Comparison of ENCODE assay signal across 11 cellular contexts in the genomic region with DNA sequence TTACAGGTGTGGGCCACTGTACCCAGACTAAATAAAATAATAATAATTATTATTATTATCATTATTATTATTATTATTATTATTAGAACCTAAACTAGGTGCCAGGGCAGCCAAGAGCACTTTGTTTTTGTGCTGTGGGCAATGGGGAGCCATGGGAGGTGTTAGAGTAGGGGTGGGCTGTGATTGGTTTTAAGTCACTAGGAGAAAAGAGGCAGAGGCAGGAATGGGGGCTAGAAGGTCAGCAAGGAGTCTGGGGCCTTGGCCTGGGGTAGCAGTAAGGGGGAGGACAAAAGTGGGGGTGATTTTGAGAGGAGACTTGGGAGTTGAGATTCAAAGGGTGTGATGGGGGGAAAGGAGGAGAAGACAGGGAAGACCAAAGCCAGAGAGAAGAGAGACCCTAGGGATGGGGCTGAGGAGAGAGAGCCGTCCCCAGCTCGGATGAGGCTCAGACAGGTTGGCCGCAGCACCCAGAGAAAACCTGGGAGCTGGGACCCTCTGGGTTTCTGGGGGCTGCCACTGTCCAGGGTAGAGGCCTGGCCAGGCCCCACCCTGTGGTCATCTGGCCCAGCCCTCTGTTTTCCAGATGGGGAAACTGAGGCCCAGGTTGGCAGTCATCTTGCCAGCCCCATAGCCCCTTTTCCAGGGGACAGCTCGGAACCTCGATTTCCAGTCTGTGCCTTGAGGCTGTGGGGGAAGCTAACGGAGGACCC. TPM values are rescaled to one million over a fixed set of nuclear protein-coding genes. Genes with fewer than 3 reads are reported as not detected.
DNase-seq lines count a peak whose midpoint lies in the region; ATAC-seq and TF ChIP-seq lines count a peak whose summit lies in the region.
"Had no signal": no experiment of that assay in that cellular context is flagged by ENCODE, and none has a peak within 500 bp of the region (broad histone marks: within the 10 kb centered on the region; RNA-seq: fewer than 3 reads in every experiment).

No MANE protein-coding gene starts in this region.

- no peaks in the 10 kb centered on the region for H3K79me2 ChIP-seq in HCT116 (ENCODE audit: insufficient read depth, low read length)

- no peaks in the 10 kb centered on the region for H3K9me3 Mint-ChIP-seq in activated T-helper 17 cell treated with anti-CD3 and anti-CD28 coated beads, Interleukin-2, amount 50 U/mL, for 72 hours

- BruUV-seq in HCT116 (replicated peaks; lab: Mats Ljungman, UMichigan) = no TSS peak

- TF ChIP-seq CTCF in HCT116 (IDR thresholded peaks at IDR 0.05 in 2 of 3, conservative IDR thresholded peaks at IDR 0.05 in 1 of 3; ENCODE audit: borderline replicate concordance in 1 of 3, insufficient read depth in 1 of 3, low read depth in 2 of 3, low read length in 2 of 3) (no peak), lower lobe of right lung (IDR thresholded peaks at IDR 0.05) (no peak)

- H3K9me2 ChIP-seq in HCT116 (ENCODE audit: insufficient read depth) = no peaks in the 10 kb centered on the region

- no peak for TF ChIP-seq POLR2A in HCT116 (IDR thresholded peaks at IDR 0.05; ENCODE audit: borderline replicate concordance, extremely low read depth, insufficient read depth, insufficient read length)

- intact Hi-C loops in HCT116 (cut with micrococcal nuclease) (loop anchor here (5.0 kb wide), 1 partner anchor 119 kb away; a partner anchor contains a TSS), lower lobe of right lung (cut with DNase I) (no loop called here)

- peaks cover 17% of the 10 kb centered on the region for H3K4me1 Mint-ChIP-seq in activated T-helper 17 cell treated with anti-CD3 and anti-CD28 coated beads, Interleukin-2, amount 50 U/mL, for 72 hours

- peak overlapping the region; percentile 93 for H3K27ac ChIP-seq in HCT116 (ENCODE audit: low read depth, low read length)
- peak overlapping the region; percentile 92 for H3K27ac ChIP-seq in lower lobe of right lung
- H3K27ac ChIP-seq in substantia nigra (ENCODE audit: low read depth, low read length, poor library complexity, severe bottlenecking) = peak overlapping the region; percentile 100

- no peak overlapping the region for H2AFZ ChIP-seq in HCT116 (ENCODE audit: low read depth, low read length, poor library complexity, severe bottlenecking)

- TF ChIP-seq RAD21 in HCT116 (IDR thresholded peaks at IDR 0.05; ENCODE audit: low read depth) = no peak

- peaks cover 7% of the 10 kb centered on the region for H3K36me3 Mint-ChIP-seq in activated T-helper 17 cell treated with anti-CD3 and anti-CD28 coated beads, Interleukin-2, amount 50 U/mL, for 72 hours (ENCODE audit: low read depth)
- H3K36me3 Mint-ChIP-seq: activated naive CD8-positive, alpha-beta T cell had no signal

- POLR2A ChIA-PET in HCT116 (lab: Charles Lee) = interaction anchor here (1.6 to 2.3 kb wide), 4 partner anchors 8 to 28 kb away, joined by 5 to 14 read pairs (median 12); a partner anchor contains a TSS

- H3K27me3 ChIP-seq in HCT116 (ENCODE audit: insufficient read depth, low read length) (no peaks in the 10 kb centered on the region), lower lobe of right lung (ENCODE audit: low read depth) (no peaks in the 10 kb centered on the region)
- H3K27me3 ChIP-seq: ovary had no signal

- no peaks in the 10 kb centered on the region for H4K20me1 ChIP-seq in HCT116 (ENCODE audit: insufficient read depth)

- H3K9me3 ChIP-seq in HCT116 (ENCODE audit: control insufficient read depth in 1 of 2, insufficient read depth in 1 of 2, low read depth in 1 of 2, low read length in 2 of 2) (peaks cover 0 to 11% of the 10 kb centered on the region in 2 experiments; a peak in 1 of 4 replicates), lower lobe of right lung (peaks cover 7% of the 10 kb centered on the region)
- H3K9me3 ChIP-seq: ovary had no signal

- H3K9ac ChIP-seq in HCT116 (ENCODE audit: low read length) = peak overlapping the region; percentile 66

- H3K4me3 ChIP-seq in HCT116 (replicated peaks in 1 of 2; ENCODE audit: low read depth in 1 of 2, low read length in 2 of 2) (peak overlapping the region in 1 of 2 experiments; percentile 36; a peak in 2 of 4 replicates), lower lobe of right lung (no peak overlapping the region)
- H3K4me3 ChIP-seq: ovary had no signal

- no peak for DNase-seq in HCT116 (ENCODE audit: low read depth, low spot score)
- no peak for DNase-seq in lower lobe of right lung
- no peak for DNase-seq in substantia nigra (lab: John Stamatoyannopoulos, UW)
- DNase-seq in mucosa of gallbladder (ENCODE audit: low spot score) = no peak
- DNase-seq in HT-29 (ENCODE audit: low spot score) = no peak
- DNase-seq in NCI-H1417 treated with DMSO at 0.1 percent for 48 hours (lab: John Stamatoyannopoulos, UW) = no peak
- no peak for DNase-seq in H4 (ENCODE audit: low spot score)
- DNase-seq: kidney glomerular epithelial cell had no signal

- RAD21 ChIA-PET in HCT116 (lab: Charles Lee; ENCODE audit: low non-redundant PET in 1 of 2, low total read pairs in 2 of 2, uncharacterized antibody in 2 of 2, unreplicated experiment in 2 of 2) = interaction anchor here in 1 of 2 experiments (0.5 kb wide), 1 partner anchor 34 kb away, joined by 3 read pairs; no protein-coding TSS in a partner anchor

- peak overlapping the region; percentile 85 for H3K4me2 ChIP-seq in HCT116 (ENCODE audit: low read length)

- H3K27ac Mint-ChIP-seq in activated T-helper 17 cell treated with anti-CD3 and anti-CD28 coated beads, Interleukin-2, amount 50 U/mL, for 72 hours = peak overlapping the region; percentile 87

- peaks cover 53 to 74% of the 10 kb centered on the region in 2 experiments for H3K4me1 ChIP-seq in HCT116 (ENCODE audit: control insufficient read depth in 1 of 2, insufficient read depth in 2 of 2, low read length in 2 of 2)
- H3K4me1 ChIP-seq in lower lobe of right lung = peaks cover 46% of the 10 kb centered on the region

- CTCF ChIA-PET in HCT116 (lab: Charles Lee) = interaction anchor here (1.1 to 1.4 kb wide), 2 partner anchors 9 to 37 kb away, joined by 4 to 5 read pairs; no protein-coding TSS in a partner anchor

- H3K36me3 ChIP-seq in HCT116 (ENCODE audit: control insufficient read depth in 1 of 2, insufficient read depth in 2 of 2, low read length in 2 of 2) = no peaks in the 10 kb centered on the region; a peak in 1 of 4 replicates
- H3K36me3 ChIP-seq in lower lobe of right lung = peaks cover 7% of the 10 kb centered on the region
- H3K36me3 ChIP-seq: ovary had no signal

- ATAC-seq in HCT116 (no peak), lower lobe of right lung (no peak)
- no peak for ATAC-seq in activated T-helper 17 cell treated with anti-CD3 and anti-CD28 coated beads, Interleukin-2, amount 50 U/mL, for 72 hours (replicated peaks)

- H3K4me3 Mint-ChIP-seq in activated T-helper 17 cell treated with anti-CD3 and anti-CD28 coated beads, Interleukin-2, amount 50 U/mL, for 72 hours = peak overlapping the region; percentile 81

- no peaks in the 10 kb centered on the region for H3K27me3 Mint-ChIP-seq in activated T-helper 17 cell treated with anti-CD3 and anti-CD28 coated beads, Interleukin-2, amount 50 U/mL, for 72 hours
- H3K27me3 Mint-ChIP-seq: activated naive CD8-positive, alpha-beta T cell had no signal

TF ChIP-seq in HCT116, 20 proteins besides CTCF, POLR2A, EP300 and RAD21 (continues in another document):
- no peak for TF ChIP-seq ZNF274 (IDR thresholded peaks at IDR 0.05; ENCODE audit: low read depth, low read length)
- TF ChIP-seq, protein P1, sequence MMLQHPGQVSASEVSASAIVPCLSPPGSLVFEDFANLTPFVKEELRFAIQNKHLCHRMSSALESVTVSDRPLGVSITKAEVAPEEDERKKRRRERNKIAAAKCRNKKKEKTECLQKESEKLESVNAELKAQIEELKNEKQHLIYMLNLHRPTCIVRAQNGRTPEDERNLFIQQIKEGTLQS (IDR thresholded peaks at IDR 0.05) = no peak
- TF ChIP-seq TCF7L2 (IDR thresholded peaks at IDR 0.05; ENCODE audit: borderline replicate concordance, extremely low read depth, insufficient read depth, insufficient read length) = no peak
- TF ChIP-seq ZFX (IDR thresholded peaks at IDR 0.05) = no peak
- no peak for TF ChIP-seq ELF1 (IDR thresholded peaks at IDR 0.05; ENCODE audit: borderline replicate concordance, low read depth)
- TF ChIP-seq, protein P2, sequence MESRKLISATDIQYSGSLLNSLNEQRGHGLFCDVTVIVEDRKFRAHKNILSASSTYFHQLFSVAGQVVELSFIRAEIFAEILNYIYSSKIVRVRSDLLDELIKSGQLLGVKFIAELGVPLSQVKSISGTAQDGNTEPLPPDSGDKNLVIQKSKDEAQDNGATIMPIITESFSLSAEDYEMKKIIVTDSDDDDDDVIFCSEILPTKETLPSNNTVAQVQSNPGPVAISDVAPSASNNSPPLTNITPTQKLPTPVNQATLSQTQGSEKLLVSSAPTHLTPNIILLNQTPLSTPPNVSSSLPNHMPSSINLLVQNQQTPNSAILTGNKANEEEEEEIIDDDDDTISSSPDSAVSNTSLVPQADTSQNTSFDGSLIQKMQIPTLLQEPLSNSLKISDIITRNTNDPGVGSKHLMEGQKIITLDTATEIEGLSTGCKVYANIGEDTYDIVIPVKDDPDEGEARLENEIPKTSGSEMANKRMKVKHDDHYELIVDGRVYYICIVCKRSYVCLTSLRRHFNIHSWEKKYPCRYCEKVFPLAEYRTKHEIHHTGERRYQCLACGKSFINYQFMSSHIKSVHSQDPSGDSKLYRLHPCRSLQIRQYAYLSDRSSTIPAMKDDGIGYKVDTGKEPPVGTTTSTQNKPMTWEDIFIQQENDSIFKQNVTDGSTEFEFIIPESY (IDR thresholded peaks at IDR 0.05; ENCODE audit: extremely low read depth, insufficient replicate concordance, low read length) = no peak
- no peak for TF ChIP-seq EZH2phosphoT487 (IDR thresholded peaks at IDR 0.05; ENCODE audit: borderline replicate concordance)
- TF ChIP-seq JUND (IDR thresholded peaks at IDR 0.05) = no peak
- no peak for TF ChIP-seq YY1 (IDR thresholded peaks at IDR 0.05; ENCODE audit: extremely low read depth, insufficient replicate concordance, low read depth, low read length)
- no peak for TF ChIP-seq EGR1 (IDR thresholded peaks at IDR 0.05; ENCODE audit: low read depth)
- TF ChIP-seq EZH2 (IDR thresholded peaks at IDR 0.05) = no peak

RNA-seq across cellular contexts. Expression of a gene that starts 17.8 kb away (rescaled TPM):
- 112 TPM for total RNA-seq in HCT116 (2021; ENCODE audit: unreplicated experiment)
- 136 and 158 TPM in 2 replicates for polyA plus RNA-seq in HCT116 (2012)
- total RNA-seq in activated T-helper 17 cell treated with anti-CD3 and anti-CD28 coated beads, Interleukin-2, amount 50 U/mL, for 72 hours = 10 to 100 TPM; 44.2 to 56.0 TPM
- total RNA-seq in lower lobe of right lung = 62.0 TPM
- 92.2 TPM for total RNA-seq in mucosa of gallbladder
- 43.3 and 56.4 TPM in 2 replicates for total RNA-seq in HT-29 (2014; rRNA removed; shearing (Covaris generic))
- 37.6 and 40.1 TPM in 2 replicates for total RNA-seq in H4 (2014; rRNA removed; shearing (Covaris generic))

RNA-seq across cellular contexts. Expression of a gene that starts 17.8 kb away (rescaled TPM):
- 271 TPM for total RNA-seq in HCT116 (2021; ENCODE audit: unreplicated experiment)
- polyA plus RNA-seq in HCT116 (2012) = 225 and 297 TPM in 2 replicates
- total RNA-seq in activated T-helper 17 cell treated with anti-CD3 and anti-CD28 coated beads, Interleukin-2, amount 50 U/mL, for 72 hours = 100 to 1,000 TPM; 280 to 525 TPM
- total RNA-seq in lower lobe of right lung = 268 TPM
- total RNA-seq in mucosa of gallbladder = 246 TPM
- total RNA-seq in HT-29 (2014; rRNA removed; shearing (Covaris generic)) = 212 and 223 TPM in 2 replicates
- 33.9 and 49.6 TPM in 2 replicates for total RNA-seq in H4 (2014; rRNA removed; shearing (Covaris generic))
